In genomic region chr16:73337371-73337770, GRCh38 we compare ENCODE assay signal across 15 cellular contexts.
DNase-seq lines count a peak whose midpoint lies in the region; ATAC-seq, FAIRE-seq and TF ChIP-seq lines count a peak whose summit lies in the region.
"Had no signal": no experiment of that assay in that cellular context is flagged by ENCODE, and none has a peak within 500 bp of the region (broad histone marks: within the 10 kb centered on the region; RNA-seq: fewer than 3 reads in every experiment).

No MANE protein-coding gene starts in this region.

- H3K36me3 ChIP-seq in HepG2 (replicated peaks in 1 of 2; ENCODE audit: control insufficient read depth in 1 of 2, insufficient read depth in 2 of 2, low read length in 2 of 2), result no peaks in the 10 kb centered on the region
- H3K36me3 ChIP-seq in right lobe of liver, result no peaks in the 10 kb centered on the region
- no peaks in the 10 kb centered on the region for H3K36me3 ChIP-seq in IMR-90 (ENCODE audit: control insufficient read depth, insufficient read depth, low read length)
- H3K36me3 ChIP-seq in K562 (ENCODE audit: control insufficient read depth, insufficient read depth, low read length), result no peaks in the 10 kb centered on the region
- H3K36me3 ChIP-seq: BE2C had no signal

- H3K56ac ChIP-seq in IMR-90 (ENCODE audit: extremely low read depth, insufficient read depth, low read length), result no peak overlapping the region

- H3K27ac ChIP-seq in HepG2 (ENCODE audit: extremely low read length, insufficient read depth, low read length), result no peak overlapping the region
- H3K27ac ChIP-seq in right lobe of liver, result no peak overlapping the region
- no peak overlapping the region for H3K27ac ChIP-seq in IMR-90 (ENCODE audit: insufficient read depth, low read length)
- no peak overlapping the region for H3K27ac ChIP-seq in K562 (ENCODE audit: extremely low read depth, low read depth, low read length)

- H3K27me3 ChIP-seq in HepG2 (ENCODE audit: control insufficient read depth in 1 of 2, insufficient read depth in 2 of 2, low read length in 2 of 2) (peaks cover 0 to 3% of the 10 kb centered on the region in 2 experiments; a peak in 1 of 5 replicates), right lobe of liver (no peaks in the 10 kb centered on the region), IMR-90 (ENCODE audit: control insufficient read depth, insufficient read depth, low read length) (no peaks in the 10 kb centered on the region; the same call in 1 of the 2 replicates), K562 (ENCODE audit: control insufficient read depth in 2 of 2, insufficient read depth in 2 of 2, low read length in 2 of 2) (no peaks in the 10 kb centered on the region; a peak in 1 of 5 replicates)
- H3K27me3 ChIP-seq: BE2C had no signal

- H4K5ac ChIP-seq in IMR-90 (ENCODE audit: low read depth, low read length), result no peak overlapping the region

- H3K18ac ChIP-seq in IMR-90 (ENCODE audit: low read depth, low read length), result no peak overlapping the region

- H3K4me3 ChIP-seq in HepG2 (replicated peaks in 1 of 3; ENCODE audit: insufficient read depth in 1 of 3, low read depth in 2 of 3, low read length in 3 of 3) (no peak overlapping the region), right lobe of liver (no peak overlapping the region), IMR-90 (ENCODE audit: insufficient read depth, low read depth, low read length) (no peak overlapping the region), K562 (no peak overlapping the region)

- TF ChIP-seq CTCF in HepG2 (CRISPR knock-in tag; IDR thresholded peaks at IDR 0.05), result no peak
- no peak for TF ChIP-seq CTCF in right lobe of liver (IDR thresholded peaks at IDR 0.05)
- no peak for TF ChIP-seq CTCF in IMR-90 (conservative IDR thresholded peaks at IDR 0.05; ENCODE audit: low read depth, low read length)
- no peak for TF ChIP-seq CTCF in K562 (IDR thresholded peaks at IDR 0.05 in 2 of 3, conservative IDR thresholded peaks at IDR 0.05 in 1 of 3; ENCODE audit: insufficient read depth in 2 of 3, low read depth in 1 of 3, low read length in 3 of 3)

- in situ Hi-C loops in HepG2 (cut with HindIII; ENCODE audit: extremely low pct_ligation_motif_present, low pct_unique_long_range_greater_than_20kb), result no loop called here
- in situ Hi-C loops in IMR-90 (cut with MboI; ENCODE audit: low sequenced_read_pairs), result no loop called here
- in situ Hi-C loops in K562 (cut with MboI), result no loop called here

- TF ChIP-seq RAD21 in HepG2 (CRISPR knock-in tag; IDR thresholded peaks at IDR 0.05) (no peak), IMR-90 (IDR thresholded peaks at IDR 0.05; ENCODE audit: low read length) (no peak), K562 (CRISPR knock-in tag; conservative IDR thresholded peaks at IDR 0.05 in 1 of 2, IDR thresholded peaks at IDR 0.05 in 1 of 2) (no peak)

- CTCF ChIA-PET in HepG2 (lab: Yijun Ruan, JAX; ENCODE audit: low intra/inter-chr PET ratio, low total read pairs) (no interaction called here), IMR-90 (lab: Yijun Ruan, JAX) (no interaction called here), K562 (lab: Yijun Ruan, JAX; ENCODE audit: low intra/inter-chr PET ratio) (no interaction called here)

- dilution Hi-C loops in IMR-90 (cut with HindIII; ENCODE audit: low sequenced_read_pairs, unreplicated experiment), result no loop called here

- TF ChIP-seq POLR2A in HepG2 (IDR thresholded peaks at IDR 0.05; ENCODE audit: insufficient read depth in 1 of 2, low read depth in 2 of 2, low read length in 2 of 2) (no peak), right lobe of liver (IDR thresholded peaks at IDR 0.05) (no peak), IMR-90 (IDR thresholded peaks at IDR 0.05; ENCODE audit: low read depth, low read length) (no peak), K562 (conservative IDR thresholded peaks at IDR 0.05) (no peak)

- intact Hi-C loops in HepG2 (cut with micrococcal nuclease; ENCODE audit: unreplicated experiment) (no loop called here), right lobe of liver (cut with DNase I) (no loop called here), IMR-90 (cut with micrococcal nuclease) (no loop called here), K562 (cut with micrococcal nuclease) (no loop called here)

- H2AFZ ChIP-seq in HepG2 (ENCODE audit: low read length) (no peak overlapping the region), IMR-90 (replicated peaks; ENCODE audit: low read length, poor library complexity) (no peak overlapping the region), K562 (ENCODE audit: low read depth, low read length) (no peak overlapping the region)

- H3K23ac ChIP-seq in IMR-90 (ENCODE audit: low read depth, low read length), result no peak overlapping the region

- H3K14ac ChIP-seq in IMR-90 (replicated peaks; ENCODE audit: low read depth, low read length), result no peak overlapping the region

- DNase-seq in HepG2 (ENCODE audit: low spot score), result no peak
- DNase-seq in right lobe of liver, result no peak
- DNase-seq in IMR-90, result no peak
- DNase-seq in K562 (ENCODE audit: extremely low read depth in 1 of 4, low spot score in 3 of 4), result no peak
- no peak for DNase-seq in ecto neural progenitor cell (ENCODE audit: low spot score)
- DNase-seq in cerebellar cortex (ENCODE audit: low spot score), result no peak
- DNase-seq in NCI-H1092 treated with DMSO at 0.1 percent for 48 hours (lab: John Stamatoyannopoulos, UW), result no peak
- DNase-seq: 8988T, BE2C, Calu3, DMS 273 treated with DMSO at 0.1 percent for 48 hours, HCEC 1CT, HFFc6, KG1 had no signal

- no peak overlapping the region for H2AK5ac ChIP-seq in IMR-90 (ENCODE audit: low read depth, low read length)

- no peak overlapping the region for H3K9ac ChIP-seq in HepG2 (ENCODE audit: insufficient read depth, low read depth, low read length)
- H3K9ac ChIP-seq in IMR-90 (ENCODE audit: low read depth, low read length), result no peak overlapping the region
- H3K9ac ChIP-seq in K562 (ENCODE audit: insufficient read depth in 1 of 2, low read depth in 2 of 2, low read length in 2 of 2), result no peak overlapping the region

- H3K9me1 ChIP-seq in IMR-90 (ENCODE audit: insufficient read depth, low read length) (no peaks in the 10 kb centered on the region), K562 (ENCODE audit: control insufficient read depth, insufficient read depth, low read length) (no peaks in the 10 kb centered on the region)

- no peaks in the 10 kb centered on the region for H4K20me1 ChIP-seq in HepG2 (ENCODE audit: insufficient read depth, low read length)
- no peaks in the 10 kb centered on the region for H4K20me1 ChIP-seq in IMR-90 (ENCODE audit: insufficient read depth, low read length)
- no peaks in the 10 kb centered on the region for H4K20me1 ChIP-seq in K562 (replicated peaks; ENCODE audit: control insufficient read depth, insufficient read depth, low read length)

- no peak overlapping the region for H4K8ac ChIP-seq in IMR-90 (ENCODE audit: low read depth in 2 of 2, low read length in 2 of 2)

- 9% methylated on average over 3 of the region's 3 CpGs for WGBS in HepG2 (ENCODE audit: low lambda C conversion rate)
- 79% methylated on average over 3 of the region's 3 CpGs for WGBS in right lobe of liver (ENCODE audit: insufficient coverage, low coverage, low lambda C conversion rate, missing lambda C conversion rate)
- WGBS in IMR-90 (ENCODE audit: extremely low coverage in 2 of 2, insufficient read length in 1 of 2), 2 experiments, result 71% methylated on average over 1 of the region's 3 CpGs; no CpG with 5 or more reads in 1 of the 2 experiments
- WGBS in K562 (ENCODE audit: insufficient coverage, low coverage, missing lambda C conversion rate), result 0% methylated on average over 3 of the region's 3 CpGs

- no peak overlapping the region for H3K4ac ChIP-seq in IMR-90 (ENCODE audit: low read depth, low read length)

- FAIRE-seq in HepG2 (lab: Jason Lieb, UNC) (no peak), K562 (lab: Jason Lieb, UNC) (no peak)

- no peak overlapping the region for H4K91ac ChIP-seq in IMR-90 (ENCODE audit: insufficient read depth, low read depth, low read length)

- H3K79me2 ChIP-seq in HepG2 (ENCODE audit: insufficient read depth, low read length), result no peaks in the 10 kb centered on the region
- no peaks in the 10 kb centered on the region for H3K79me2 ChIP-seq in K562 (ENCODE audit: control insufficient read depth, insufficient read depth, low read length)

- H3K4me1 ChIP-seq in HepG2 (ENCODE audit: insufficient read depth, low read length), result no peaks in the 10 kb centered on the region
- no peaks in the 10 kb centered on the region for H3K4me1 ChIP-seq in right lobe of liver
- H3K4me1 ChIP-seq in IMR-90 (ENCODE audit: control insufficient read depth, insufficient read depth, low read length), result no peaks in the 10 kb centered on the region
- no peaks in the 10 kb centered on the region for H3K4me1 ChIP-seq in K562 (replicated peaks in 1 of 2; ENCODE audit: control insufficient read depth in 2 of 2, insufficient read depth in 2 of 2, low read length in 2 of 2)

- POLR2A ChIA-PET in HepG2 (lab: Yijun Ruan, JAX) (no interaction called here), IMR-90 (lab: Charles Lee; ENCODE audit: unreplicated experiment) (no interaction called here), K562 (lab: Yijun Ruan, JAX) (no interaction called here)

- no peak overlapping the region for H2BK120ac ChIP-seq in IMR-90 (ENCODE audit: low read depth, low read length)

- H2BK20ac ChIP-seq in IMR-90 (ENCODE audit: low read depth, low read length), result no peak overlapping the region

- ATAC-seq in HepG2 (no peak), right lobe of liver (no peak), IMR-90 (ENCODE audit: low read depth) (no peak), K562 (no peak), GM21576 (IDR thresholded peaks at IDR 0.05; ENCODE audit: unreplicated experiment) (no peak)

- H2AK9ac ChIP-seq in IMR-90 (replicated peaks; ENCODE audit: low read depth, low read length, poor library complexity), result no peak overlapping the region

- H3K79me1 ChIP-seq in IMR-90 (ENCODE audit: low read depth in 1 of 2, low read length in 2 of 2), result no peaks in the 10 kb centered on the region

- H2BK5ac ChIP-seq in IMR-90 (ENCODE audit: low read depth, low read length, poor library complexity, severe bottlenecking), result no peak overlapping the region

- H3K9me3 ChIP-seq in HepG2 (ENCODE audit: low read length), result no peaks in the 10 kb centered on the region
- H3K9me3 ChIP-seq in right lobe of liver, result no peaks in the 10 kb centered on the region
- H3K9me3 ChIP-seq in IMR-90 (ENCODE audit: control insufficient read depth, insufficient read depth, low read length), result no peaks in the 10 kb centered on the region
- no peaks in the 10 kb centered on the region for H3K9me3 ChIP-seq in K562 (replicated peaks; ENCODE audit: control insufficient read depth, insufficient read depth, low read depth, low read length)
- H3K9me3 ChIP-seq: BE2C had no signal

- TF ChIP-seq EP300 in HepG2 (IDR thresholded peaks at IDR 0.05; ENCODE audit: low read depth in 2 of 2, low read length in 2 of 2) (no peak), HepG2 (CRISPR knock-in tag; IDR thresholded peaks at IDR 0.05; ENCODE audit: borderline replicate concordance) (no peak), K562 (IDR thresholded peaks at IDR 0.05; ENCODE audit: low read length) (no peak)

- H3K4me2 ChIP-seq in HepG2 (ENCODE audit: low read depth, low read length) (no peak overlapping the region), IMR-90 (ENCODE audit: low read depth, low read length) (no peak overlapping the region), K562 (ENCODE audit: insufficient read depth, low read length) (no peak overlapping the region)

- no peak overlapping the region for H2BK15ac ChIP-seq in IMR-90 (ENCODE audit: low read depth, low read length)

- BruUV-seq in HepG2 (replicated peaks; lab: Mats Ljungman, UMichigan) (no TSS peak), IMR-90 (replicated peaks; lab: Mats Ljungman, UMichigan) (no TSS peak), K562 (replicated peaks; lab: Mats Ljungman, UMichigan) (no TSS peak)

Comparison
In these comparisons a context has a peak if more than half of its experiments do, and no peak if none do; other contexts are left out.
1. Of the 241 proteins assayed by ChIP-seq in both HepG2 and K562: peak only in HepG2: none; only in K562: MAFG; in both: MAFF and MAFK; in neither: 237; mixed calls (peak in some experiments, not most) for 1.